ENCODE assay signal across 8 cellular contexts in the genomic region with DNA sequence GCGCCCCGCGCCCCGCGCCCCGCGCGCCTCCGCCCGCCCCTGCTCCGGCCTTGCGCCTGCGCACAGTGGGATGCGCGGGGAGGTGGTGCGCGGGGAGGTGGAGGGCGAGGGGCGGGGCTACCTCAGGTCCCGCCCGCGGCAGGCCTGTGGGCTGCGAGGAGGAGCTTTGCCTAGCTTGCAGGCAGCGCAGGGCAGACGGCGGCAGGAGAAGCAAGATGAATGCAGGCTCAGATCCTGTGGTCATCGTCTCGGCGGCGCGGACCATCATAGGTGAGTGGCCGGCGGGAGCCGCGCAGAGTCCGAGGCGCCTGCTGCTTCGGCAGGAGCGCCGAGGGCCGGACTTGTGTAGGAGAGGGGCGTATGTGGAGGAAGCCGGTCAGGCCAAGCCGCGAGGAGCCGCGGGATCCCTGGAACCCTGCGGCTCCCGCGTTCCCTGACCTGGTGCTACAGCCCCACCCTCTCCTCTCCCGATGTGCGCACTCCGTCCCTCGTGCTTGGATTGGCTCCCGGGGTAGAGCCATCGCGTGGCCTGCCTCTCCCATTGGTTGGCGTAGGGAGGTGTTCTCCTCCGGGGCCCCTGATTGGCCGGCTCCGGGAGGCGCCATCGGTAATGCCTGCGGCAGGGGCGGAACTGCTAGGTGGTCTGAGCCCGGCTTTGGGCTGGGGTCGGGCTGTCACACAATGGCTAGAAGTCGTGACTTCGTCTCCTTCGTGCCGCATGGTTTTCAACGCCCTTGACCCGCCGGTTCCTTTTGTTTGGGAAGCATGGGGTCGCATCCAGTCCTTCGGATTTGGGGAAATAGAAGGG. TPM values are rescaled to one million over a fixed set of nuclear protein-coding genes. Genes with fewer than 3 reads are reported as not detected.
A peak's percentile ranks its signal among the peaks of the same experiment; 100 is the strongest.
DNase-seq lines count a peak whose midpoint lies in the region; ATAC-seq and TF ChIP-seq lines count a peak whose summit lies in the region.

A gene (plus strand): TSS at position 173 of the 808 bp plus-strand sequence. CDS start 43 bp downstream, at position 216.

- peak; percentile 98 for ATAC-seq in HG02678 (IDR thresholded peaks at IDR 0.05; ENCODE audit: unreplicated experiment)
- ATAC-seq in activated naive CD4-positive, alpha-beta T cell treated with anti-CD3 and anti-CD28 coated beads, Interleukin-2, amount 50 U/mL, for 72 hours: peak; percentile 96

- H3K27ac ChIP-seq in temporal lobe (ENCODE audit: low read depth, low read length): peak within 1 kb of the TSS; percentile 99

- DNase-seq in GM12864 (ENCODE audit: low read depth) (peak; percentile 86), NCI-H1105 treated with DMSO at 0.1 percent for 48 hours (lab: John Stamatoyannopoulos, UW) (peak; percentile 99), SKM-1 treated with dmso at 0.1 percent for 144 hours (lab: John Stamatoyannopoulos, UW; ENCODE audit: unreplicated experiment) (peak; percentile 91), globus pallidus (ENCODE audit: low spot score) (peak; percentile 98), occipital lobe (lab: John Stamatoyannopoulos, UW) (peak; percentile 96)
- peak; percentile 92 to 96 for DNase-seq in activated naive CD4-positive, alpha-beta T cell treated with anti-CD3 and anti-CD28 coated beads, Interleukin-2, amount 50 U/mL, for 72 hours (ENCODE audit: low spot score in 2 of 2)

- peak within 1 kb of the TSS; percentile 77 for H3K4me3 ChIP-seq in GM12864 (ENCODE audit: low read depth, low read length)

- TF ChIP-seq CTCF in GM12864 (IDR thresholded peaks at IDR 0.05; ENCODE audit: low read depth, low read length, missing control alignments): no peak

- H3K9me3 Mint-ChIP-seq in activated naive CD4-positive, alpha-beta T cell treated with anti-CD3 and anti-CD28 coated beads, Interleukin-2, amount 50 U/mL, for 72 hours: no peaks in the 10 kb centered on the region

- peak within 1 kb of the TSS; percentile 98 to 99 for H3K27ac Mint-ChIP-seq in activated naive CD4-positive, alpha-beta T cell treated with anti-CD3 and anti-CD28 coated beads, Interleukin-2, amount 50 U/mL, for 72 hours

- peaks cover 24 to 28% of the 10 kb centered on the region in 2 donors for H3K36me3 Mint-ChIP-seq in activated naive CD4-positive, alpha-beta T cell treated with anti-CD3 and anti-CD28 coated beads, Interleukin-2, amount 50 U/mL, for 72 hours

RNA-seq across cellular contexts. Expression of the gene that starts here (rescaled TPM):
- total RNA-seq in activated naive CD4-positive, alpha-beta T cell treated with anti-CD3 and anti-CD28 coated beads, Interleukin-2, amount 50 U/mL, for 72 hours: 100 to 1,000 TPM in 1 of 2 donors, 10 to 100 TPM in 1; 78.9 to 113 TPM
- total RNA-seq in occipital lobe (69.9 TPM), temporal lobe (61.5 TPM)

Comparison
In these comparisons a context has a peak if more than half of its experiments do, and no peak if none do; other contexts are left out.
1. Peak in every context shown above with its lines: DNase-seq, ATAC-seq, H3K4me3 ChIP-seq and H3K27ac ChIP-seq.